In the genomic region with DNA sequence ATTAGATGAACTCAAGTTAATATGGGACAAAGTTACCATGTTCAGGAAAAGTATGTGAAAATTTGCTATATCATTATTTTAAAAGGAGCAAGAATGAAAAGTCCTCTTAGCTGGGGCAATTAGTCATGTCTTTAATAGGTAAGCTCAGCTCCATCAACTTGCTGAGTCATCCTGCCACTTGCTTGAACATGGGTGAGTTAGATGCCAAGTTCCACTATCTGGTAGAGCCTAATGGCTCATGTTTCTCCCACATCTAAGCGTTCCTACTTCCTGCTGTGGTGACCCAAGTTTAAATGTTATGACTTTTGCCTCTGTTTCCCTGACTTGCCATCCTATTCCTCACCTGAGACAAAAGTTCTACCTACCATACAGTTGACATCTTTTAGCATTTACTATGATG, we compare ENCODE assay signal across 13 cellular contexts.
DNase-seq lines count a peak whose midpoint lies in the region; ATAC-seq and TF ChIP-seq lines count a peak whose summit lies in the region.
"Had no signal": no experiment of that assay in that cellular context is flagged by ENCODE, and none has a peak within 500 bp of the region (broad histone marks: within the 10 kb centered on the region; RNA-seq: fewer than 3 reads in every experiment).

No MANE protein-coding gene starts in this region.

- TF ChIP-seq CTCF in MCF 10A (IDR thresholded peaks at IDR 0.05; ENCODE audit: unreplicated experiment) (no peak), breast epithelium (IDR thresholded peaks at IDR 0.05) (no peak), Panc1 (IDR thresholded peaks at IDR 0.05) (no peak)

- H3K36me3 ChIP-seq in breast epithelium: no peaks in the 10 kb centered on the region
- H3K36me3 ChIP-seq in Panc1 (ENCODE audit: control insufficient read depth, insufficient read depth, low read length): no peaks in the 10 kb centered on the region
- H3K36me3 ChIP-seq: BLaER1 treated with 17β-estradiol and CSF1 and Interleukin-3, amounts not matched to agents 10 nM and 100 nM; suprapubic skin had no signal

- CTCF ChIA-PET in MCF 10A (lab: Yijun Ruan, JAX) (interaction anchor here (0.6 kb wide), 1 partner anchor 103 kb away, joined by 4 read pairs; no protein-coding TSS in a partner anchor), Panc1 (lab: Charles Lee) (no interaction called here)

- H3K27ac Mint-ChIP-seq in MCF 10A (ENCODE audit: low read depth, unreplicated experiment): no peak overlapping the region
- H3K27ac Mint-ChIP-seq: activated T-helper 1 cell treated with anti-CD3 and anti-CD28 coated beads, Interleukin-12 subunit alpha, Interleukin-12 subunit beta, Interleukin-2, Interleukin-4 antibody, amounts not matched to agents 30 ng/mL and 10 ng/mL and 1 ng/mL, durations not matched to agents 14 hours and 24 hours and 36 hours; natural killer cell treated with Interleukin-12 subunit alpha and Interleukin-12 subunit beta and Interleukin-15 and Interleukin-18, amount 100 ng/mL, for 72 hours had no signal

- peaks cover 0 to 32% of the 10 kb centered on the region in 2 donors for H3K27me3 ChIP-seq in breast epithelium
- no peaks in the 10 kb centered on the region for H3K27me3 ChIP-seq in Panc1 (ENCODE audit: control insufficient read depth, insufficient read depth, low read length)
- H3K27me3 ChIP-seq: BLaER1 treated with 17β-estradiol and CSF1 and Interleukin-3, amounts not matched to agents 10 nM and 100 nM; suprapubic skin had no signal

- intact Hi-C loops in MCF 10A (cut with micrococcal nuclease) (no loop called here), breast epithelium (cut with DNase I; ENCODE audit: low total_unique reads) (no loop called here), Panc1 (cut with micrococcal nuclease; ENCODE audit: unreplicated experiment) (no loop called here)

- H3K4me3 ChIP-seq in breast epithelium (no peak overlapping the region), Panc1 (ENCODE audit: low read depth in 2 of 2, low read length in 2 of 2) (no peak overlapping the region)
- H3K4me3 ChIP-seq: BLaER1 treated with 17β-estradiol and CSF1 and Interleukin-3, amounts not matched to agents 10 nM and 100 nM; suprapubic skin had no signal

- no TSS peak for BruUV-seq in MCF 10A (replicated peaks; lab: Mats Ljungman, UMichigan)
- BruUV-seq in Panc1 (replicated peaks; lab: Mats Ljungman, UMichigan): no TSS peak

- no peak overlapping the region for H3K4me3 Mint-ChIP-seq in MCF 10A (ENCODE audit: unreplicated experiment)
- H3K4me3 Mint-ChIP-seq: activated T-helper 1 cell treated with anti-CD3 and anti-CD28 coated beads, Interleukin-12 subunit alpha, Interleukin-12 subunit beta, Interleukin-2, Interleukin-4 antibody, amounts not matched to agents 30 ng/mL and 10 ng/mL and 1 ng/mL, durations not matched to agents 14 hours and 24 hours and 36 hours; natural killer cell treated with Interleukin-12 subunit alpha and Interleukin-12 subunit beta and Interleukin-15 and Interleukin-18, amount 100 ng/mL, for 72 hours had no signal

- no peaks in the 10 kb centered on the region for H3K36me3 Mint-ChIP-seq in MCF 10A (ENCODE audit: insufficient read depth, unreplicated experiment)
- H3K36me3 Mint-ChIP-seq: natural killer cell treated with Interleukin-12 subunit alpha and Interleukin-12 subunit beta and Interleukin-15 and Interleukin-18, amount 100 ng/mL, for 72 hours had no signal

- peaks cover 6% of the 10 kb centered on the region for H3K4me1 Mint-ChIP-seq in MCF 10A (ENCODE audit: insufficient read depth, unreplicated experiment)

- no peak for ATAC-seq in Panc1
- peak; percentile 55 for ATAC-seq in stimulated activated naive CD8-positive, alpha-beta T cell treated with anti-CD3 and anti-CD28 coated beads, Interleukin-15, Interleukin-2, amounts not matched to agents 100 U/mL and 50 U/mL, for 24 hours
- ATAC-seq: natural killer cell treated with Interleukin-12 subunit alpha and Interleukin-12 subunit beta and Interleukin-15 and Interleukin-18, amount 100 ng/mL, for 72 hours had no signal

- no peaks in the 10 kb centered on the region for H3K4me1 ChIP-seq in breast epithelium
- no peaks in the 10 kb centered on the region; the same call in 1 of the 2 replicates for H3K4me1 ChIP-seq in Panc1 (ENCODE audit: control insufficient read depth, insufficient read depth, low read length)
- H3K4me1 ChIP-seq: suprapubic skin had no signal

- TF ChIP-seq POLR2A in breast epithelium (IDR thresholded peaks at IDR 0.05): no peak

- no peaks in the 10 kb centered on the region for H3K9me3 Mint-ChIP-seq in MCF 10A (ENCODE audit: unreplicated experiment)
- H3K9me3 Mint-ChIP-seq: activated T-helper 1 cell treated with anti-CD3 and anti-CD28 coated beads, Interleukin-12 subunit alpha, Interleukin-12 subunit beta, Interleukin-2, Interleukin-4 antibody, amounts not matched to agents 30 ng/mL and 10 ng/mL and 1 ng/mL, durations not matched to agents 14 hours and 24 hours and 36 hours; natural killer cell treated with Interleukin-12 subunit alpha and Interleukin-12 subunit beta and Interleukin-15 and Interleukin-18, amount 100 ng/mL, for 72 hours had no signal

- POLR2A ChIA-PET in MCF 10A (lab: Yijun Ruan, JAX) (interaction anchor here (0.9 to 2.0 kb wide), 5 partner anchors 8 to 417 kb away, joined by 3 to 11 read pairs (median 3); no protein-coding TSS in a partner anchor), Panc1 (lab: Charles Lee) (no interaction called here)

- in situ Hi-C loops in Panc1 (cut with HindIII; ENCODE audit: low pct_unique_long_range_greater_than_20kb, low sequenced_read_pairs): no loop called here

- H3K9me3 ChIP-seq in breast epithelium: peaks cover 0 to 11% of the 10 kb centered on the region in 2 donors
- H3K9me3 ChIP-seq in Panc1 (ENCODE audit: control insufficient read depth, insufficient read depth, low read depth, low read length): no peaks in the 10 kb centered on the region
- H3K9me3 ChIP-seq: suprapubic skin had no signal

- H3K27me3 Mint-ChIP-seq in MCF 10A (ENCODE audit: insufficient read depth, unreplicated experiment): peaks cover 11% of the 10 kb centered on the region

- H3K27ac ChIP-seq in breast epithelium: no peak overlapping the region
- H3K27ac ChIP-seq in Panc1 (ENCODE audit: low read length): peak overlapping the region; percentile 17; the same call in 1 of the 2 replicates
- H3K27ac ChIP-seq in epithelial cell of prostate: peak overlapping the region; percentile 28
- H3K27ac ChIP-seq: BLaER1 treated with 17β-estradiol and CSF1 and Interleukin-3, amounts not matched to agents 10 nM and 100 nM; suprapubic skin had no signal

- DNase-seq in MCF 10A (ENCODE audit: unreplicated experiment): peak; percentile 83
- no peak for DNase-seq in breast epithelium (ENCODE audit: low spot score in 2 of 2)
- DNase-seq in Panc1 (ENCODE audit: low read depth, low spot score): no peak
- DNase-seq in epithelial cell of prostate (ENCODE audit: low read depth, low spot score): peak; percentile 81
- no peak for DNase-seq in stimulated activated naive CD8-positive, alpha-beta T cell treated with anti-CD3 and anti-CD28 coated beads, Interleukin-15, Interleukin-2, amounts not matched to agents 100 U/mL and 50 U/mL, for 24 hours
- no peak for DNase-seq in hepatic stellate cell (ENCODE audit: low spot score)
- DNase-seq in NCI-H510A (lab: John Stamatoyannopoulos, UW): no peak
- no peak for DNase-seq in NCI-H2227 (lab: John Stamatoyannopoulos, UW; ENCODE audit: unreplicated experiment)
- DNase-seq: NK-92 treated with Interleukin-12 subunit alpha and Interleukin-12 subunit beta, amount 100 ng/mL, for 24 hours had no signal

Comparison
In these comparisons a context has a peak if more than half of its experiments do, and no peak if none do; other contexts are left out.
1. DNase-seq: peak in MCF 10A (single experiment) and epithelial cell of prostate (single experiment); none in breast epithelium (0 of 2), Panc1 (single experiment), stimulated activated naive CD8-positive, alpha-beta T cell treated with anti-CD3 and anti-CD28 coated beads, Interleukin-15, Interleukin-2, amounts not matched to agents 100 U/mL and 50 U/mL, for 24 hours (single experiment), hepatic stellate cell (single experiment), NCI-H510A (single experiment) and NCI-H2227 (single experiment).
2. H3K27ac ChIP-seq: peak in Panc1 (single experiment) and epithelial cell of prostate (single experiment); none in breast epithelium (0 of 2).